ENCODE assay signal across 15 cellular contexts in the genomic region with DNA sequence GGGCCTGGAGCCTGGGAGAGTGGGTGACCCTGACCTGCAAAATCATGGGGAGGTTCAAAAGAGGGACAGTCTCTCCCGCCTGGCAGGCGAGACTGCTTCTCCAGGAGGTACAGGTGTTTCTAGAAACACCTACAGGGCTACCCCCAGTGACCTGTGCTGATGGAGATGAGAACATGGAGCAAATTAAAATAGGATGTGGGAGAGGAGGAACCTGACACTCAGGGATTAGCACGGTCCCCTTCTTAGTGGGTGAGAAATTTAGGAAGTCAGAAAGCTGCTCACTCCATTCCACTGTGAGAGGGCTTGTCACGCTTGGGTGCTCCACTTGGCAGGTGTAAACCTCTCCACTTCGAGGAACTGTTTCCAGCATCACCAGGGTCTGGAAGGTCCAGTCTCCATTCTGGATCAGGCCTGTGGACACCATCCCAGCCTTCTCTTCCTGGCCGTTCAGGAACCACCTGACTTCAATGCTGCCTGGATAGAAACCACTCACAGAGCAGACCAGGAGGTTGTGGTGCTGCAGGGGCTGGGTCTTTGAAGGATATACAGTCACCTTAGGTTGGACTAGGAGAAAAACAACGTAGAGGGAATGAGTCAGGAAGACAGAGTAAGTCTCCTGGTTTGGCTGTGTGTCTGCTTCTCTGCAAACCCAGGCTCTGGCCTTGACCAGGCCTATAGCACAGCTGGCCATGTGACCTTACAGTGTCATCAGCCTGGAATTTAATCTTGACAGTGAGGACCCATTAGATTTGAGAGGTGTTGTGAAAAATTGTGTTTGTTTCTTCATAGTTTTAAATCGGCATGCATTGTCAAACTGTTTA.
"Had no signal": no experiment of that assay in that cellular context is flagged by ENCODE, and none has a peak within 500 bp of the region (broad histone marks: within the 10 kb centered on the region; RNA-seq: fewer than 3 reads in every experiment).

No MANE protein-coding gene starts in this region.

- H3K9me3 ChIP-seq: gastroesophageal sphincter, lower lobe of right lung, neutrophil, tibial nerve had no signal

- H3K27ac Mint-ChIP-seq: activated T-cell treated with anti-CD3 and anti-CD28 coated beads, Interleukin-2, amount 50 U/mL, for 72 hours; T-helper 2 cell treated with Interferon-gamma antibody and Interleukin-4, amounts not matched to agents 5 μg/mL and 100 μg/mL, for 36 hours had no signal

- ATAC-seq: activated CD8-positive, alpha-beta memory T cell treated with anti-CD3 and anti-CD28 coated beads, Interleukin-2, amount 10 ng/mL, durations not matched to agents 7 days and 5 days; effector memory CD8-positive, alpha-beta T cell; gastroesophageal sphincter had no signal

- H3K4me3 ChIP-seq: gastroesophageal sphincter, lower lobe of right lung, skin epidermis, tibial nerve had no signal

- H3K4me1 ChIP-seq: gastroesophageal sphincter, lower lobe of right lung, tibial nerve had no signal

- H3K27me3 ChIP-seq: gastroesophageal sphincter, tibial nerve had no signal

- DNase-seq: activated CD4-positive, alpha-beta T cell treated with anti-CD3 and anti-CD28 coated beads for 1 hour; activated CD4-positive, alpha-beta T cell treated with anti-CD3 and anti-CD28 coated beads, Interleukin-2, amount 50 U/mL, for 48 hours; activated CD8-positive, alpha-beta memory T cell treated with anti-CD3 and anti-CD28 coated beads, Interleukin-2, amount 10 ng/mL, durations not matched to agents 7 days and 5 days; activated naive CD4-positive, alpha-beta T cell; activated T-cell treated with anti-CD3 and anti-CD28 coated beads, Interleukin-2, amount 50 U/mL, for 72 hours; central memory CD4-positive, alpha-beta T cell; effector memory CD8-positive, alpha-beta T cell; lower lobe of right lung; midbrain had no signal

- H3K27me3 Mint-ChIP-seq: effector memory CD8-positive, alpha-beta T cell had no signal

- H3K9me3 Mint-ChIP-seq: activated T-cell treated with anti-CD3 and anti-CD28 coated beads, Interleukin-2, amount 50 U/mL, for 72 hours; effector memory CD8-positive, alpha-beta T cell; T-helper 2 cell treated with Interferon-gamma antibody and Interleukin-4, amounts not matched to agents 5 μg/mL and 100 μg/mL, for 36 hours had no signal

- H3K4me3 Mint-ChIP-seq: activated CD8-positive, alpha-beta memory T cell treated with anti-CD3 and anti-CD28 coated beads, Interleukin-2, amount 10 ng/mL, durations not matched to agents 7 days and 5 days; activated T-cell treated with anti-CD3 and anti-CD28 coated beads, Interleukin-2, amount 50 U/mL, for 72 hours; effector memory CD8-positive, alpha-beta T cell; T-helper 2 cell treated with Interferon-gamma antibody and Interleukin-4, amounts not matched to agents 5 μg/mL and 100 μg/mL, for 36 hours had no signal

- H3K36me3 ChIP-seq: gastroesophageal sphincter, lower lobe of right lung, neutrophil, tibial nerve had no signal

- H3K27ac ChIP-seq: epithelial cell of prostate, gastroesophageal sphincter, lower lobe of right lung, neutrophil, skin epidermis, tibial nerve had no signal
